ENCODE assay signal across 13 cellular contexts in genomic region chr10:102635377-102635776, GRCh38. TPM values are rescaled to one million over a fixed set of nuclear protein-coding genes. Genes with fewer than 3 reads are reported as not detected.
DNase-seq lines count a peak whose midpoint lies in the region; TF ChIP-seq lines count a peak whose summit lies in the region.
"Had no signal": no experiment of that assay in that cellular context is flagged by ENCODE, and none has a peak within 500 bp of the region (broad histone marks: within the 10 kb centered on the region; RNA-seq: fewer than 3 reads in every experiment).

No MANE protein-coding gene starts in this region.

- H3K9me3 Mint-ChIP-seq in activated naive CD4-positive, alpha-beta T cell treated with anti-CD3 and anti-CD28 coated beads for 36 hours = no peaks in the 10 kb centered on the region
- no peaks in the 10 kb centered on the region for H3K9me3 Mint-ChIP-seq in endothelial cell (ENCODE audit: unreplicated experiment)

- intact Hi-C loops in activated naive CD4-positive, alpha-beta T cell treated with anti-CD3 and anti-CD28 coated beads for 36 hours (cut with micrococcal nuclease) = no loop called here

- H3K27ac Mint-ChIP-seq in activated naive CD4-positive, alpha-beta T cell treated with anti-CD3 and anti-CD28 coated beads for 36 hours = peak overlapping the region; percentile 55
- H3K27ac Mint-ChIP-seq in endothelial cell (ENCODE audit: unreplicated experiment) = peak overlapping the region; percentile 58

- CTCF ChIA-PET in activated naive CD4-positive, alpha-beta T cell treated with anti-CD3 and anti-CD28 coated beads for 36 hours (lab: Charles Lee) = interaction anchor here (0.9 to 1.8 kb wide), 2 partner anchors 9 to 11 kb away, joined by 4 to 5 read pairs; partner anchors contain the start of gene TRIM8

- peak overlapping the region; percentile 31 for H3K27ac ChIP-seq in thymus (ENCODE audit: low read depth)

- H3K27me3 ChIP-seq in thymus (ENCODE audit: control insufficient read depth, insufficient read depth) = no peaks in the 10 kb centered on the region
- H3K27me3 ChIP-seq: heart right ventricle had no signal

- H3K4me1 ChIP-seq in thymus (ENCODE audit: control insufficient read depth, insufficient read depth, low read length) = peaks cover 18% of the 10 kb centered on the region

- DNase-seq in activated naive CD4-positive, alpha-beta T cell treated with anti-CD3 and anti-CD28 coated beads for 36 hours = peak; percentile 36
- DNase-seq in activated naive CD4-positive, alpha-beta T cell treated with Interleukin-2 at 50 U/mL for 16 hours = no peak
- peak; percentile 83 for DNase-seq in SKM-1 treated with dmso at 0.1 percent for 144 hours (lab: John Stamatoyannopoulos, UW; ENCODE audit: unreplicated experiment)
- no peak for DNase-seq in endothelial cell (ENCODE audit: low spot score)
- no peak for DNase-seq in NCI-H510A (lab: John Stamatoyannopoulos, UW)
- no peak for DNase-seq in activated gamma-delta T cell treated with Interleukin-2 at 50 U/mL for 16 hours
- no peak for DNase-seq in mesenteric fat pad (ENCODE audit: low spot score)
- DNase-seq: activated CD4-positive, alpha-beta T cell treated with anti-CD3 and anti-CD28 coated beads for 4 hours; heart right ventricle; MM.1S; stimulated activated CD4-positive, alpha-beta T cell treated with anti-CD3 and anti-CD28 coated beads, Interleukin-4, amount 100 ng/mL, for 1 hour had no signal

- H3K36me3 Mint-ChIP-seq in activated naive CD4-positive, alpha-beta T cell treated with anti-CD3 and anti-CD28 coated beads for 36 hours (ENCODE audit: low read depth) = no peaks in the 10 kb centered on the region
- peaks cover 18% of the 10 kb centered on the region for H3K36me3 Mint-ChIP-seq in endothelial cell (ENCODE audit: low read depth, unreplicated experiment)

- no peak overlapping the region for H3K4me3 ChIP-seq in thymus (ENCODE audit: low read length)
- H3K4me3 ChIP-seq: heart right ventricle had no signal

- no peaks in the 10 kb centered on the region for H3K9me3 ChIP-seq in thymus (ENCODE audit: control insufficient read depth)
- H3K9me3 ChIP-seq: heart right ventricle had no signal

- TF ChIP-seq CTCF in endothelial cell (IDR thresholded peaks at IDR 0.05; ENCODE audit: unreplicated experiment) = no peak

- WGBS in thymus = 7% methylated on average over 4 of the region's 4 CpGs

- H3K27me3 Mint-ChIP-seq in activated naive CD4-positive, alpha-beta T cell treated with anti-CD3 and anti-CD28 coated beads for 36 hours (ENCODE audit: low read depth) = no peaks in the 10 kb centered on the region
- peaks cover 9% of the 10 kb centered on the region for H3K27me3 Mint-ChIP-seq in endothelial cell (ENCODE audit: unreplicated experiment)

- H3K4me1 Mint-ChIP-seq in activated naive CD4-positive, alpha-beta T cell treated with anti-CD3 and anti-CD28 coated beads for 36 hours (ENCODE audit: low read depth) = peaks cover 41% of the 10 kb centered on the region
- H3K4me1 Mint-ChIP-seq in endothelial cell (ENCODE audit: unreplicated experiment) = peaks cover 64% of the 10 kb centered on the region

- H3K36me3 ChIP-seq in thymus (ENCODE audit: control insufficient read depth, insufficient read depth) = peaks cover 12% of the 10 kb centered on the region

- no peak overlapping the region for H3K4me3 Mint-ChIP-seq in activated naive CD4-positive, alpha-beta T cell treated with anti-CD3 and anti-CD28 coated beads for 36 hours
- no peak overlapping the region for H3K4me3 Mint-ChIP-seq in endothelial cell (ENCODE audit: unreplicated experiment)
- H3K4me3 Mint-ChIP-seq: neural crest cell had no signal

RNA-seq across cellular contexts. Expression of gene TRIM8, which starts 8.9 kb away (rescaled TPM):
- 10 to 100 TPM; 18.8 to 20.0 TPM for total RNA-seq in activated naive CD4-positive, alpha-beta T cell treated with anti-CD3 and anti-CD28 coated beads for 36 hours
- 219 TPM for total RNA-seq in endothelial cell (ENCODE audit: unreplicated experiment)
- 65.5 TPM for polyA plus RNA-seq in thymus
- total RNA-seq in mesenteric fat pad = 146 TPM

Comparison
In these comparisons a context has a peak if more than half of its experiments do, and no peak if none do; other contexts are left out.
1. DNase-seq: peak in activated naive CD4-positive, alpha-beta T cell treated with anti-CD3 and anti-CD28 coated beads for 36 hours (single experiment) and SKM-1 treated with dmso at 0.1 percent for 144 hours (single experiment); none in activated naive CD4-positive, alpha-beta T cell treated with Interleukin-2 at 50 U/mL for 16 hours (single experiment), endothelial cell (single experiment), NCI-H510A (single experiment), activated gamma-delta T cell treated with Interleukin-2 at 50 U/mL for 16 hours (single experiment) and mesenteric fat pad (single experiment).